ENCODE assay signal across 1 cellular context in the genomic region with DNA sequence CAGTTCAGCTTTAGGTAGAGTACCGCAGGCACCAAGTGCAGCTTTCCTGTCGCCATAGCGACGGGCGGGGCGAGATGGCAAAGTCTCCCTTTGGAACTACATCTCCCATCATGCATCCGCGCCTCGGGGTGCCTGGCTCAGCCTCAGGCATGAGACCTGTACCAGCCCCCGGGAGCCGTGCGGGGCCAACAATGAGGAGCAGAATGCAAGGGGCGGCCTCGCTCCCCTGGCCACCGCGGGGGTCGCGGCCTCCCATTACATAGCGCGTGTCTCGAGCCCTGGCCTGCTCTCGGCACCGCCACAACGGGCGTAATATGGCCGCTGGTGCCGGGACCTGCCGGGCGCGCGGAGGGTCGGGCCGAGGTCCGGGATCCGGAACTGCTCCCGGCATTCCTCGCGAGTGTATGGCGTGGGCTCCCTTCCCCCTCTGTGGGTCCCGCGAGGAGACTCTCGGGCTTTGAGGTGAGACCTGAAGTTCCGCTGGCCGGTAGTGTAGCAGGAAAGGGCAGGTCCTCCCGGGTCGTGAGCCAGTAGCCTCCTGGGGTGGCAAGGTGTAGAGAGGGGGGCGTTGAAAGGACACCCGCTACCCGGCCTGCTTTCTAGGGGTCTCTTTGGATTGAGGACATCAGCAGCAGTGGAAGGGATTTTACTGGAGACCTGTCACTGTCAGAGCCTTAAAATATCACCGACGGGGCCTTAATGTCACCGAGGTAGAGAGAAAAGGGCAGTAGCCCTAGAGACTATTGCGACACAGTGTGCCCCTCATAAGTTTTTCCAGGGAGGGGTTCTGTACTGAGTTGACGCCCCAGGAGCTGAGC.
A peak's percentile ranks its signal among the peaks of the same experiment; 100 is the strongest.
TF ChIP-seq lines count a peak whose summit lies in the region.

Gene THTPA (plus strand): TSS at position 390 of the 818 bp plus-strand sequence. CDS start 487 bp downstream, outside the sequence.

TF ChIP-seq in HepG2, 621 proteins besides CTCF, POLR2A, EP300 and RAD21 (continued from another document and continues in another):
- TF ChIP-seq, protein P1, sequence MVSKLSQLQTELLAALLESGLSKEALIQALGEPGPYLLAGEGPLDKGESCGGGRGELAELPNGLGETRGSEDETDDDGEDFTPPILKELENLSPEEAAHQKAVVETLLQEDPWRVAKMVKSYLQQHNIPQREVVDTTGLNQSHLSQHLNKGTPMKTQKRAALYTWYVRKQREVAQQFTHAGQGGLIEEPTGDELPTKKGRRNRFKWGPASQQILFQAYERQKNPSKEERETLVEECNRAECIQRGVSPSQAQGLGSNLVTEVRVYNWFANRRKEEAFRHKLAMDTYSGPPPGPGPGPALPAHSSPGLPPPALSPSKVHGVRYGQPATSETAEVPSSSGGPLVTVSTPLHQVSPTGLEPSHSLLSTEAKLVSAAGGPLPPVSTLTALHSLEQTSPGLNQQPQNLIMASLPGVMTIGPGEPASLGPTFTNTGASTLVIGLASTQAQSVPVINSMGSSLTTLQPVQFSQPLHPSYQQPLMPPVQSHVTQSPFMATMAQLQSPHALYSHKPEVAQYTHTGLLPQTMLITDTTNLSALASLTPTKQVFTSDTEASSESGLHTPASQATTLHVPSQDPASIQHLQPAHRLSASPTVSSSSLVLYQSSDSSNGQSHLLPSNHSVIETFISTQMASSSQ (IDR thresholded peaks at IDR 0.05; ENCODE audit: low read depth) = no peak
- TF ChIP-seq, protein P1 (CRISPR knock-in tag; IDR thresholded peaks at IDR 0.05; ENCODE audit: borderline replicate concordance) = peak; percentile 91; the same call in 1 of the 2 replicates
- TF ChIP-seq ZNF737 (CRISPR knock-in tag; IDR thresholded peaks at IDR 0.05; ENCODE audit: borderline replicate concordance) (peak; percentile 99), ZBTB38 (CRISPR knock-in tag; IDR thresholded peaks at IDR 0.05) (peak; percentile 95; the same call in 1 of the 2 replicates), SNAPC2 (CRISPR knock-in tag; IDR thresholded peaks at IDR 0.05) (peak; percentile 99), ATF6 (CRISPR knock-in tag; conservative IDR thresholded peaks at IDR 0.05) (no peak; the same call in 1 of the 2 replicates), ZNF747 (CRISPR knock-in tag; IDR thresholded peaks at IDR 0.05; ENCODE audit: borderline replicate concordance) (peak; percentile 99), YY1 (IDR thresholded peaks at IDR 0.05; ENCODE audit: insufficient read depth, insufficient replicate concordance, low read depth, low read length) (peak; percentile 98), HOXA3 (CRISPR knock-in tag; IDR thresholded peaks at IDR 0.05) (peak; percentile 99), ZNF10 (CRISPR knock-in tag; IDR thresholded peaks at IDR 0.05; ENCODE audit: borderline replicate concordance, low read depth) (peak; percentile 95; the same call in 1 of the 2 replicates), CSRNP2 (CRISPR knock-in tag; conservative IDR thresholded peaks at IDR 0.05; ENCODE audit: low read depth) (no peak), ZFP62 (CRISPR knock-in tag; IDR thresholded peaks at IDR 0.05) (peak; percentile 89), NR2F6 (IDR thresholded peaks at IDR 0.05) (no peak), NR2F6 (CRISPR knock-in tag; IDR thresholded peaks at IDR 0.05) (peak; percentile 80), ZNF432 (CRISPR knock-in tag; IDR thresholded peaks at IDR 0.05; ENCODE audit: borderline replicate concordance) (no peak; the same call in 1 of the 2 replicates), HOXA9 (CRISPR knock-in tag; IDR thresholded peaks at IDR 0.05; ENCODE audit: borderline replicate concordance) (no peak), ETV6 (CRISPR knock-in tag; conservative IDR thresholded peaks at IDR 0.05) (peak; percentile 99), ZNF383 (CRISPR knock-in tag; IDR thresholded peaks at IDR 0.05; ENCODE audit: borderline replicate concordance) (peak; percentile 100), ZNF883 (CRISPR knock-in tag; IDR thresholded peaks at IDR 0.05; ENCODE audit: not compliant biosample characterization) (peak; percentile 100), ZNF644 (CRISPR knock-in tag; IDR thresholded peaks at IDR 0.05; ENCODE audit: low read depth) (0 out of 2 replicates have a peak, but pooled peaks have one; percentile 43), FOSL2 (CRISPR knock-in tag; IDR thresholded peaks at IDR 0.05) (peak; percentile 68), ZNF841 (CRISPR knock-in tag; IDR thresholded peaks at IDR 0.05; ENCODE audit: borderline replicate concordance) (0 out of 2 replicates have a peak, but pooled peaks have one; percentile 37), HIVEP1 (CRISPR knock-in tag; IDR thresholded peaks at IDR 0.05) (peak; percentile 87), MTA3 (CRISPR knock-in tag; IDR thresholded peaks at IDR 0.05) (no peak), CREBL2 (CRISPR knock-in tag; IDR thresholded peaks at IDR 0.05; ENCODE audit: borderline replicate concordance) (peak; percentile 98), ZNF496 (CRISPR knock-in tag; IDR thresholded peaks at IDR 0.05; ENCODE audit: insufficient replicate concordance) (no peak), AGO2 (optimal IDR thresholded peaks at IDR 0.05; ENCODE audit: low read depth, low read length) (peak; percentile 97), ZNF501 (CRISPR knock-in tag; IDR thresholded peaks at IDR 0.05) (peak; percentile 100), ZNF619 (CRISPR knock-in tag; IDR thresholded peaks at IDR 0.05) (peak; percentile 100), ZNF414 (CRISPR knock-in tag; IDR thresholded peaks at IDR 0.05) (peak; percentile 100), ZNF792 (CRISPR knock-in tag; IDR thresholded peaks at IDR 0.05) (peak; percentile 99), MED13 (CRISPR knock-in tag; IDR thresholded peaks at IDR 0.05) (peak; percentile 91; the same call in 1 of the 2 replicates), SOX5 (CRISPR knock-in tag; IDR thresholded peaks at IDR 0.05; ENCODE audit: borderline replicate concordance) (peak; percentile 73), MIER2 (CRISPR knock-in tag; IDR thresholded peaks at IDR 0.05) (peak; percentile 88), NFKBIZ (CRISPR knock-in tag; IDR thresholded peaks at IDR 0.05) (peak; percentile 75), HDAC2 (CRISPR knock-in tag; IDR thresholded peaks at IDR 0.05) (peak; percentile 96)
- TF ChIP-seq, protein P2, sequence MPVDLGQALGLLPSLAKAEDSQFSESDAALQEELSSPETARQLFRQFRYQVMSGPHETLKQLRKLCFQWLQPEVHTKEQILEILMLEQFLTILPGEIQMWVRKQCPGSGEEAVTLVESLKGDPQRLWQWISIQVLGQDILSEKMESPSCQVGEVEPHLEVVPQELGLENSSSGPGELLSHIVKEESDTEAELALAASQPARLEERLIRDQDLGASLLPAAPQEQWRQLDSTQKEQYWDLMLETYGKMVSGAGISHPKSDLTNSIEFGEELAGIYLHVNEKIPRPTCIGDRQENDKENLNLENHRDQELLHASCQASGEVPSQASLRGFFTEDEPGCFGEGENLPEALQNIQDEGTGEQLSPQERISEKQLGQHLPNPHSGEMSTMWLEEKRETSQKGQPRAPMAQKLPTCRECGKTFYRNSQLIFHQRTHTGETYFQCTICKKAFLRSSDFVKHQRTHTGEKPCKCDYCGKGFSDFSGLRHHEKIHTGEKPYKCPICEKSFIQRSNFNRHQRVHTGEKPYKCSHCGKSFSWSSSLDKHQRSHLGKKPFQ (CRISPR knock-in tag; IDR thresholded peaks at IDR 0.05; ENCODE audit: insufficient replicate concordance) = peak; percentile 96
- TF ChIP-seq, protein P3, sequence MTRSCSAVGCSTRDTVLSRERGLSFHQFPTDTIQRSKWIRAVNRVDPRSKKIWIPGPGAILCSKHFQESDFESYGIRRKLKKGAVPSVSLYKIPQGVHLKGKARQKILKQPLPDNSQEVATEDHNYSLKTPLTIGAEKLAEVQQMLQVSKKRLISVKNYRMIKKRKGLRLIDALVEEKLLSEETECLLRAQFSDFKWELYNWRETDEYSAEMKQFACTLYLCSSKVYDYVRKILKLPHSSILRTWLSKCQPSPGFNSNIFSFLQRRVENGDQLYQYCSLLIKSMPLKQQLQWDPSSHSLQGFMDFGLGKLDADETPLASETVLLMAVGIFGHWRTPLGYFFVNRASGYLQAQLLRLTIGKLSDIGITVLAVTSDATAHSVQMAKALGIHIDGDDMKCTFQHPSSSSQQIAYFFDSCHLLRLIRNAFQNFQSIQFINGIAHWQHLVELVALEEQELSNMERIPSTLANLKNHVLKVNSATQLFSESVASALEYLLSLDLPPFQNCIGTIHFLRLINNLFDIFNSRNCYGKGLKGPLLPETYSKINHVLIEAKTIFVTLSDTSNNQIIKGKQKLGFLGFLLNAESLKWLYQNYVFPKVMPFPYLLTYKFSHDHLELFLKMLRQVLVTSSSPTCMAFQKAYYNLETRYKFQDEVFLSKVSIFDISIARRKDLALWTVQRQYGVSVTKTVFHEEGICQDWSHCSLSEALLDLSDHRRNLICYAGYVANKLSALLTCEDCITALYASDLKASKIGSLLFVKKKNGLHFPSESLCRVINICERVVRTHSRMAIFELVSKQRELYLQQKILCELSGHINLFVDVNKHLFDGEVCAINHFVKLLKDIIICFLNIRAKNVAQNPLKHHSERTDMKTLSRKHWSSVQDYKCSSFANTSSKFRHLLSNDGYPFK (CRISPR knock-in tag; IDR thresholded peaks at IDR 0.05; ENCODE audit: borderline replicate concordance) = peak; percentile 99
- TF ChIP-seq, protein P4, sequence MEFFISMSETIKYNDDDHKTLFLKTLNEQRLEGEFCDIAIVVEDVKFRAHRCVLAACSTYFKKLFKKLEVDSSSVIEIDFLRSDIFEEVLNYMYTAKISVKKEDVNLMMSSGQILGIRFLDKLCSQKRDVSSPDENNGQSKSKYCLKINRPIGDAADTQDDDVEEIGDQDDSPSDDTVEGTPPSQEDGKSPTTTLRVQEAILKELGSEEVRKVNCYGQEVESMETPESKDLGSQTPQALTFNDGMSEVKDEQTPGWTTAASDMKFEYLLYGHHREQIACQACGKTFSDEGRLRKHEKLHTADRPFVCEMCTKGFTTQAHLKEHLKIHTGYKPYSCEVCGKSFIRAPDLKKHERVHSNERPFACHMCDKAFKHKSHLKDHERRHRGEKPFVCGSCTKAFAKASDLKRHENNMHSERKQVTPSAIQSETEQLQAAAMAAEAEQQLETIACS (CRISPR knock-in tag; IDR thresholded peaks at IDR 0.05) = peak; percentile 84
- TF ChIP-seq, protein P5, sequence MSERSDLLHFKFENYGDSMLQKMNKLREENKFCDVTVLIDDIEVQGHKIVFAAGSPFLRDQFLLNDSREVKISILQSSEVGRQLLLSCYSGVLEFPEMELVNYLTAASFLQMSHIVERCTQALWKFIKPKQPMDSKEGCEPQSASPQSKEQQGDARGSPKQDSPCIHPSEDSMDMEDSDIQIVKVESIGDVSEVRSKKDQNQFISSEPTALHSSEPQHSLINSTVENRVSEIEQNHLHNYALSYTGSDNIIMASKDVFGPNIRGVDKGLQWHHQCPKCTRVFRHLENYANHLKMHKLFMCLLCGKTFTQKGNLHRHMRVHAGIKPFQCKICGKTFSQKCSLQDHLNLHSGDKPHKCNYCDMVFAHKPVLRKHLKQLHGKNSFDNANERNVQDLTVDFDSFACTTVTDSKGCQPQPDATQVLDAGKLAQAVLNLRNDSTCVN (CRISPR knock-in tag; IDR thresholded peaks at IDR 0.05; ENCODE audit: borderline replicate concordance) = peak; percentile 93
- TF ChIP-seq, protein P6, sequence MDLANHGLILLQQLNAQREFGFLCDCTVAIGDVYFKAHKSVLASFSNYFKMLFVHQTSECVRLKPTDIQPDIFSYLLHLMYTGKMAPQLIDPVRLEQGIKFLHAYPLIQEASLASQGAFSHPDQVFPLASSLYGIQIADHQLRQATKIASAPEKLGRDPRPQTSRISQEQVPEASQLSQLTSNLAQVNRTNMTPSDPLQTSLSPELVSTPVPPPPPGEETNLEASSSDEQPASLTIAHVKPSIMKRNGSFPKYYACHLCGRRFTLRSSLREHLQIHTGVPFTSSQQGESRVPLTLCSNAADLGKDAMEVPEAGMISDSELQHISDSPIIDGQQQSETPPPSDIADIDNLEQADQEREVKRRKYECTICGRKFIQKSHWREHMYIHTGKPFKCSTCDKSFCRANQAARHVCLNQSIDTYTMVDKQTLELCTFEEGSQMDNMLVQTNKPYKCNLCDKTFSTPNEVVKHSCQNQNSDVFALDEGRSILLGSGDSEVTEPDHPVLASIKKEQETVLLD (CRISPR knock-in tag; IDR thresholded peaks at IDR 0.05; ENCODE audit: low read depth) = peak; percentile 98
